ENCODE assay signal across 8 cellular contexts in the genomic region with DNA sequence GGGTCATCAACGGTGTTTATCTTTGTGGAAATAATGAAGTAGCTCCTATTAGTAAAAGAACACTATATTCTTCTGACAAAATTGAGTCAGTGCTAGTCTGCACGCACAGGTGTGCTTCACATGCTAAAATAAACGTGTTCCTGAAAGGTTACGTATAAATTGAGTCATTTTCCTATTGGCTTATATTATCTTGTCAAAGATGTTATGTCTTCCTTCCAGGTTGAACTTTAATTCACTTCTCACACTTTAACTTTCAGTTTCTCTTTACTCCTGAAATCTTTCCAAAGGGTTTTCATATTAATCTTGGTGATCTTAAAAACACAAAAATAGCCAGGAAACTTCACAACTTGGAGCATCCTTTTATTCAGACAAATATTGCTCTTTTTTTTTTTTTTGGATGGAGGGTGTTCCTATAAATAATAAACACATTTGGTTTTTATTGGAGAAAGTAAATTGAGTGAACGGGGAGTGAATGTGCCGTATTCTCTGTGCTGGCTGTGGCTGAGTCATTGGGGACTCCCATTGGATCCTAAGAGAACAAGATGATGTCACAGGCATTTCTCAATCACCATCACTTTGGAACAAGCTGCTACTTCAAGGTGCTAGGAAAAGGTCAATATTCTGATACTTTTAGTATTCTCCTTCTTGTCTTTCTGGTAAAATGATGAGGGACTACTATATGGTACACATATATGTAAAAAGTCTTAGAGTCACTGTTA.
DNase-seq lines count a peak whose midpoint lies in the region; ATAC-seq, FAIRE-seq and TF ChIP-seq lines count a peak whose summit lies in the region.

No MANE protein-coding gene starts in this region.

- H3K4me3 ChIP-seq in bronchial epithelial cell (ENCODE audit: low read depth, low read length), result no peak overlapping the region

- no peaks in the 10 kb centered on the region for H3K36me3 ChIP-seq in bronchial epithelial cell (ENCODE audit: control insufficient read depth, insufficient read depth, low read length)

- no peak for TF ChIP-seq CTCF in bronchial epithelial cell (IDR thresholded peaks at IDR 0.05; ENCODE audit: insufficient read depth, low read length, severe bottlenecking)

- no peaks in the 10 kb centered on the region for H3K27me3 ChIP-seq in bronchial epithelial cell (ENCODE audit: control insufficient read depth, insufficient read depth, low read length)

- DNase-seq in DMS 273 (lab: John Stamatoyannopoulos, UW; ENCODE audit: unreplicated experiment) (peak; percentile 27), DMS 273 treated with DMSO at 0.1 percent for 48 hours (lab: John Stamatoyannopoulos, UW) (no peak), bronchial epithelial cell (ENCODE audit: low read depth) (peak; percentile 95), left lobe of liver (ENCODE audit: low spot score) (peak; percentile 50), urothelium cell line (ENCODE audit: low spot score) (peak; percentile 51), globus pallidus (ENCODE audit: low spot score) (no peak)

- no peak for FAIRE-seq in bronchial epithelial cell (lab: Jason Lieb, UNC)
- no peak for FAIRE-seq in urothelium cell line (lab: Jason Lieb, UNC)

- peak; percentile 92 for ATAC-seq in left lobe of liver
- ATAC-seq in GM19467 (IDR thresholded peaks at IDR 0.05; ENCODE audit: unreplicated experiment), result no peak
- no peak for ATAC-seq in HG03520 (IDR thresholded peaks at IDR 0.05; ENCODE audit: unreplicated experiment)

Comparison
In these comparisons a context has a peak if more than half of its experiments do, and no peak if none do; other contexts are left out.
1. DNase-seq: peak in DMS 273 (single experiment), bronchial epithelial cell (single experiment), left lobe of liver (single experiment) and urothelium cell line (single experiment); none in DMS 273 treated with DMSO at 0.1 percent for 48 hours (single experiment) and globus pallidus (single experiment).